23 cellular contexts compared by ENCODE assay signal in the genomic region with DNA sequence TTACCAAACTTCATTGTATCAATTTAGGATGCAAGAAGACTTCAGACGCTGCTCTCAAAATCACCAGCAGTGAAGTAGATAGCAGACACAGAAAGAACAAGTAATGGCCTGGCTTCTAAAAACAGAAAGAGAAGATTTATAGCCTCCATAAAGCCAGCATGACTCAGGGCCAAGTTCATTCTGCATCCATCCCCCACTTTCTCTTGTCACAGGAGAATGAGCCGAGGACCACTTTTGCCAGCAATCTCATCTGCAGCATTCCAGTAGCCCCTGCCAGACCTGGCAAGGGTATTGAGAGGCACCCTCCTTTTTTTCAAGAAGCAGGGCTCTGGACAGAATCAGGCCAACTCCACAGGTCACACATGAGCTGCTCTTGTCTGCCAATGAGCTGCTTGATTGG.
DNase-seq lines count a peak whose midpoint lies in the region; ATAC-seq, FAIRE-seq and TF ChIP-seq lines count a peak whose summit lies in the region.
"Had no signal": no experiment of that assay in that cellular context is flagged by ENCODE, and none has a peak within 500 bp of the region (broad histone marks: within the 10 kb centered on the region; RNA-seq: fewer than 3 reads in every experiment).

No MANE protein-coding gene starts in this region.

- no peaks in the 10 kb centered on the region for H3K9me3 ChIP-seq in small intestine (ENCODE audit: control insufficient read depth, low read depth)
- H3K9me3 ChIP-seq: thoracic aorta had no signal

- no peaks in the 10 kb centered on the region for H3K27me3 Mint-ChIP-seq in activated CD8-positive, alpha-beta T cell treated with anti-CD3 and anti-CD28 coated beads, Interleukin-2, amount 10 ng/mL, durations not matched to agents 7 days and 5 days (ENCODE audit: low read depth)
- H3K27me3 Mint-ChIP-seq: activated CD8-positive, alpha-beta T cell treated with anti-CD3 and anti-CD28 coated beads for 36 hours; CD4-positive, alpha-beta T cell; dendritic cell treated with granulocyte-macrophage colony-stimulating factor and Interleukin-4, amounts not matched to agents 40 ng/mL and 50 ng/mL, for 4 days had no signal

- no peak overlapping the region for H3K27ac ChIP-seq in small intestine (ENCODE audit: low read depth in 1 of 2, low read length in 1 of 2)
- H3K27ac ChIP-seq: skin epidermis, thoracic aorta had no signal

- H3K36me3 ChIP-seq in kidney epithelial cell (ENCODE audit: control insufficient read depth, insufficient read depth, low read length) = no peaks in the 10 kb centered on the region
- no peaks in the 10 kb centered on the region for H3K36me3 ChIP-seq in small intestine (ENCODE audit: control insufficient read depth in 2 of 2, insufficient read depth in 2 of 2, low read length in 2 of 2)
- H3K36me3 ChIP-seq: thoracic aorta had no signal

- POLR2A ChIA-PET in activated CD8-positive, alpha-beta T cell treated with anti-CD3 and anti-CD28 coated beads, Interleukin-2, amount 10 ng/mL, durations not matched to agents 7 days and 5 days (lab: Charles Lee) = no interaction called here

- H3K4me1 Mint-ChIP-seq in activated CD8-positive, alpha-beta T cell treated with anti-CD3 and anti-CD28 coated beads, Interleukin-2, amount 10 ng/mL, durations not matched to agents 7 days and 5 days (ENCODE audit: low read depth) = no peaks in the 10 kb centered on the region
- H3K4me1 Mint-ChIP-seq: neural crest cell, WTC11 had no signal

- FAIRE-seq in H54 (lab: Jason Lieb, UNC) (peak; percentile 80), small intestine (lab: Jason Lieb, UNC) (no peak)

- ATAC-seq in GM21737 (IDR thresholded peaks at IDR 0.05; ENCODE audit: unreplicated experiment) = no peak
- no peak for ATAC-seq in activated CD8-positive, alpha-beta T cell treated with anti-CD3 and anti-CD28 coated beads, Interleukin-2, amount 10 ng/mL, durations not matched to agents 7 days and 5 days
- ATAC-seq: activated CD8-positive, alpha-beta T cell treated with anti-CD3 and anti-CD28 coated beads for 36 hours; left ventricle myocardium superior; WTC11 had no signal

- TF ChIP-seq POLR2A in H54 (IDR thresholded peaks at IDR 0.05; ENCODE audit: low read depth, low read length) = no peak

- no peak overlapping the region for H3K4me3 Mint-ChIP-seq in activated CD8-positive, alpha-beta T cell treated with anti-CD3 and anti-CD28 coated beads, Interleukin-2, amount 10 ng/mL, durations not matched to agents 7 days and 5 days
- H3K4me3 Mint-ChIP-seq: activated CD8-positive, alpha-beta T cell treated with anti-CD3 and anti-CD28 coated beads for 36 hours; CD4-positive, alpha-beta T cell; dendritic cell treated with granulocyte-macrophage colony-stimulating factor and Interleukin-4, amounts not matched to agents 40 ng/mL and 50 ng/mL, for 4 days; neural crest cell; WTC11 had no signal

- H3K27ac Mint-ChIP-seq in activated CD8-positive, alpha-beta T cell treated with anti-CD3 and anti-CD28 coated beads, Interleukin-2, amount 10 ng/mL, durations not matched to agents 7 days and 5 days = no peak overlapping the region
- H3K27ac Mint-ChIP-seq: activated CD8-positive, alpha-beta T cell treated with anti-CD3 and anti-CD28 coated beads for 36 hours; CD4-positive, alpha-beta T cell; dendritic cell treated with granulocyte-macrophage colony-stimulating factor and Interleukin-4, amounts not matched to agents 40 ng/mL and 50 ng/mL, for 4 days; WTC11 had no signal

- DNase-seq in H54 (ENCODE audit: insufficient read length, low spot score) = no peak
- peak; percentile 30 for DNase-seq in RPMI7951 (ENCODE audit: low read depth)
- peak; percentile 52 for DNase-seq in kidney epithelial cell (ENCODE audit: low read depth)
- DNase-seq in small intestine = peak; percentile 59
- no peak for DNase-seq in GM10266 (ENCODE audit: extremely low spot score)
- no peak for DNase-seq in NCI-H345 (lab: John Stamatoyannopoulos, UW)
- DNase-seq in activated CD8-positive, alpha-beta T cell treated with anti-CD3 and anti-CD28 coated beads, Interleukin-2, amount 10 ng/mL, durations not matched to agents 7 days and 5 days = no peak
- DNase-seq: activated CD8-positive, alpha-beta T cell treated with anti-CD3 and anti-CD28 coated beads for 36 hours; activated gamma-delta T cell treated with Interleukin-2 at 50 U/mL for 16 hours; activated T-cell treated with anti-CD3 and anti-CD28 coated beads, Interleukin-2, amount 50 U/mL, for 1 hour; CD4-positive, alpha-beta T cell; left ventricle myocardium superior; NCI-H1436; NCI-H524; stimulated activated CD4-positive, alpha-beta T cell treated with anti-CD3 and anti-CD28 coated beads, Interleukin-2, amount 100 ng/mL, for 48 hours; stimulated activated naive CD4-positive, alpha-beta T cell; T-helper 9 cell had no signal

- no peak overlapping the region for H3K4me3 ChIP-seq in kidney epithelial cell (ENCODE audit: low read depth, low read length)
- H3K4me3 ChIP-seq in small intestine (ENCODE audit: low read depth in 1 of 2, low read length in 2 of 2) = no peak overlapping the region
- H3K4me3 ChIP-seq: skin epidermis, thoracic aorta had no signal

- H3K27me3 ChIP-seq in kidney epithelial cell (ENCODE audit: control insufficient read depth, insufficient read depth, low read length) (no peaks in the 10 kb centered on the region), small intestine (ENCODE audit: control insufficient read depth in 2 of 2, insufficient read depth in 2 of 2, low read length in 2 of 2) (no peaks in the 10 kb centered on the region)

- TF ChIP-seq CTCF in kidney epithelial cell (IDR thresholded peaks at IDR 0.05; ENCODE audit: insufficient read depth, low read length, poor library complexity, severe bottlenecking) = no peak
- TF ChIP-seq CTCF in GM10266 (IDR thresholded peaks at IDR 0.05; ENCODE audit: control insufficient read depth, insufficient read depth, low read depth, missing control alignments) = no peak

- 9 to 33% (median 23%) methylated on average over 2 of the region's 2 CpGs for WGBS in small intestine, 3 donors

- H3K36me3 Mint-ChIP-seq in activated CD8-positive, alpha-beta T cell treated with anti-CD3 and anti-CD28 coated beads, Interleukin-2, amount 10 ng/mL, durations not matched to agents 7 days and 5 days (ENCODE audit: low read depth) = no peaks in the 10 kb centered on the region
- H3K36me3 Mint-ChIP-seq: WTC11 had no signal

- H3K9me3 Mint-ChIP-seq in activated CD8-positive, alpha-beta T cell treated with anti-CD3 and anti-CD28 coated beads, Interleukin-2, amount 10 ng/mL, durations not matched to agents 7 days and 5 days (ENCODE audit: insufficient read depth) = no peaks in the 10 kb centered on the region
- H3K9me3 Mint-ChIP-seq: neural crest cell, WTC11 had no signal

- CTCF ChIA-PET in activated CD8-positive, alpha-beta T cell treated with anti-CD3 and anti-CD28 coated beads, Interleukin-2, amount 10 ng/mL, durations not matched to agents 7 days and 5 days (lab: Charles Lee) = no interaction called here

- no peaks in the 10 kb centered on the region for H3K4me1 ChIP-seq in small intestine (ENCODE audit: control insufficient read depth in 2 of 2, insufficient read depth in 1 of 2, low read depth in 1 of 2, low read length in 1 of 2)

Comparison
In these comparisons a context has a peak if more than half of its experiments do, and no peak if none do; other contexts are left out.
1. DNase-seq: peak in RPMI7951 (single experiment), kidney epithelial cell (single experiment) and small intestine (single experiment); none in H54 (single experiment), GM10266 (single experiment), NCI-H345 (single experiment) and activated CD8-positive, alpha-beta T cell treated with anti-CD3 and anti-CD28 coated beads, Interleukin-2, amount 10 ng/mL, durations not matched to agents 7 days and 5 days (single experiment).